In genomic region chr5:53430618-53431252, GRCh38 we compare ENCODE assay signal across 8 cellular contexts. TPM values are rescaled to one million over a fixed set of nuclear protein-coding genes. Genes with fewer than 3 reads are reported as not detected.
DNase-seq lines count a peak whose midpoint lies in the region; ATAC-seq, FAIRE-seq and TF ChIP-seq lines count a peak whose summit lies in the region.

No MANE protein-coding gene starts in this region.

- H3K9me1 ChIP-seq in endothelial cell of umbilical vein (replicated peaks; ENCODE audit: control insufficient read depth, extremely low read depth, insufficient read depth, low read length): no peaks in the 10 kb centered on the region

- H3K4me1 ChIP-seq in endothelial cell of umbilical vein (ENCODE audit: control insufficient read depth, extremely low read depth, insufficient read depth, low read length) (no peaks in the 10 kb centered on the region), osteoblast (ENCODE audit: insufficient read depth, low read length) (peaks cover 38% of the 10 kb centered on the region)

- no peak overlapping the region for H3K4me3 ChIP-seq in GM06990 (replicated peaks; ENCODE audit: low read depth, low read length)
- H3K4me3 ChIP-seq in endothelial cell of umbilical vein (replicated peaks in 1 of 3; ENCODE audit: insufficient read depth in 1 of 3, low read depth in 1 of 3, low read length in 3 of 3): no peak overlapping the region
- H3K4me3 ChIP-seq in osteoblast (ENCODE audit: insufficient read depth, low read length): no peak overlapping the region

- H4K20me1 ChIP-seq in endothelial cell of umbilical vein (replicated peaks; ENCODE audit: control insufficient read depth, extremely low read depth, insufficient read depth, low read length): no peaks in the 10 kb centered on the region
- H4K20me1 ChIP-seq in osteoblast (ENCODE audit: insufficient read depth, low read length): no peaks in the 10 kb centered on the region

- no peaks in the 10 kb centered on the region for H3K79me2 ChIP-seq in endothelial cell of umbilical vein (ENCODE audit: control insufficient read depth, insufficient read depth, low read length)
- no peaks in the 10 kb centered on the region for H3K79me2 ChIP-seq in osteoblast (ENCODE audit: insufficient read depth, low read length)

- H3K27me3 ChIP-seq in GM06990 (replicated peaks; ENCODE audit: control insufficient read depth, insufficient read depth, low read length) (no peaks in the 10 kb centered on the region; the same call in 1 of the 2 replicates), endothelial cell of umbilical vein (ENCODE audit: control insufficient read depth in 2 of 2, insufficient read depth in 2 of 2, low read length in 2 of 2) (no peaks in the 10 kb centered on the region), osteoblast (ENCODE audit: insufficient read depth, low read length) (no peaks in the 10 kb centered on the region)

- no peak for TF ChIP-seq POLR2A in endothelial cell of umbilical vein (IDR thresholded peaks at IDR 0.05; ENCODE audit: low read depth, low read length)

- no peak for DNase-seq in GM06990 (ENCODE audit: extremely low read depth, insufficient read length)
- DNase-seq in NCI-H69 (lab: John Stamatoyannopoulos, UW): peak; percentile 29
- peak; percentile 52 for DNase-seq in endothelial cell of umbilical vein (ENCODE audit: low read depth, low spot score)
- no peak for DNase-seq in osteoblast (ENCODE audit: insufficient read length, low spot score, missing footprints)
- DNase-seq in NCI-H524 (lab: John Stamatoyannopoulos, UW): no peak
- no peak for DNase-seq in GM19240 (ENCODE audit: insufficient read length, low spot score)
- DNase-seq in SHP77 treated with DMSO at 0.1 percent for 48 hours (lab: John Stamatoyannopoulos, UW): no peak

- H3K36me3 ChIP-seq in GM06990 (ENCODE audit: control insufficient read depth, insufficient read depth, low read length) (no peaks in the 10 kb centered on the region), endothelial cell of umbilical vein (ENCODE audit: control insufficient read depth in 2 of 2, extremely low read depth in 1 of 2, insufficient read depth in 2 of 2, low read length in 2 of 2) (no peaks in the 10 kb centered on the region), osteoblast (ENCODE audit: insufficient read depth, low read length) (no peaks in the 10 kb centered on the region)

- H3K4me2 ChIP-seq in endothelial cell of umbilical vein (ENCODE audit: insufficient read depth, low read length): no peak overlapping the region
- no peak overlapping the region for H3K4me2 ChIP-seq in osteoblast (ENCODE audit: insufficient read depth, low read length)

- ATAC-seq in HG03039 (IDR thresholded peaks at IDR 0.05; ENCODE audit: unreplicated experiment): no peak

- CTCF ChIA-PET in endothelial cell of umbilical vein (lab: Charles Lee): interaction anchor here (0.6 to 2.6 kb wide), 56 partner anchors 9 to 926 kb away, joined by 3 to 103 read pairs (median 4); no protein-coding TSS in a partner anchor

- H2AFZ ChIP-seq in endothelial cell of umbilical vein (ENCODE audit: low read depth, low read length) (no peak overlapping the region), osteoblast (ENCODE audit: low read length) (peak overlapping the region; percentile 27)

- peak; percentile 47 for FAIRE-seq in endothelial cell of umbilical vein (lab: Jason Lieb, UNC)

- peak; percentile 20 for TF ChIP-seq CTCF in GM06990 (IDR thresholded peaks at IDR 0.05; ENCODE audit: insufficient read depth, low read length, poor library complexity, severe bottlenecking)
- peak; percentile 31 to 46 for TF ChIP-seq CTCF in endothelial cell of umbilical vein (IDR thresholded peaks at IDR 0.05; ENCODE audit: extremely low read depth in 1 of 2, insufficient read depth in 1 of 2, low read depth in 1 of 2, low read length in 2 of 2)
- peak; percentile 68 for TF ChIP-seq CTCF in osteoblast (IDR thresholded peaks at IDR 0.05; ENCODE audit: extremely low read depth, low read depth, low read length)

- H3K9ac ChIP-seq in endothelial cell of umbilical vein (replicated peaks; ENCODE audit: extremely low read depth, insufficient read depth, low read length): no peak overlapping the region

- intact Hi-C loops in endothelial cell of umbilical vein (cut with micrococcal nuclease): loop anchor here (1.0 kb wide), 3 partner anchors 68 to 260 kb away; no protein-coding TSS in a partner anchor

- POLR2A ChIA-PET in endothelial cell of umbilical vein (lab: Charles Lee): interaction anchor here (0.7 kb wide), 2 partner anchors 796 to 892 kb away, joined by 4 to 5 read pairs; no protein-coding TSS in a partner anchor

- dilution Hi-C loops in endothelial cell of umbilical vein (cut with MboI; ENCODE audit: extremely low pct_ligation_motif_present, low sequenced_read_pairs): no loop called here

- H3K9me3 ChIP-seq in endothelial cell of umbilical vein (replicated peaks; ENCODE audit: control insufficient read depth, insufficient read depth, low read length): no peaks in the 10 kb centered on the region
- no peaks in the 10 kb centered on the region for H3K9me3 ChIP-seq in osteoblast (ENCODE audit: low read depth, low read length)

- no TSS peak for BruUV-seq in endothelial cell of umbilical vein (replicated peaks; lab: Mats Ljungman, UMichigan)

- H3K27ac ChIP-seq in endothelial cell of umbilical vein (ENCODE audit: insufficient read depth, low read depth, low read length): no peak overlapping the region
- H3K27ac ChIP-seq in osteoblast (ENCODE audit: low read depth, low read length): peak overlapping the region; percentile 86

TF ChIP-seq in endothelial cell of umbilical vein, 7 proteins besides CTCF, POLR2A, EP300 and RAD21:
- TF ChIP-seq JUN (IDR thresholded peaks at IDR 0.05; ENCODE audit: borderline replicate concordance, insufficient read depth, insufficient read length, low read depth) (no peak), GATA2 (IDR thresholded peaks at IDR 0.05; ENCODE audit: insufficient read depth, insufficient read length, low read depth, low read length) (peak; percentile 16), FOS (IDR thresholded peaks at IDR 0.05; ENCODE audit: borderline replicate concordance, insufficient read depth, low read length) (no peak), POLR2AphosphoS5 (IDR thresholded peaks at IDR 0.05; ENCODE audit: insufficient read depth, low read depth, low read length) (no peak)

RNA-seq across cellular contexts. Expression of gene FST, which starts 49.7 kb away (rescaled TPM):
- total RNA-seq in endothelial cell of umbilical vein (13.4 and 46.0 TPM in 2 replicates), osteoblast (176 and 215 TPM in 2 replicates)
- 13.7 and 20.8 TPM in 2 replicates for polyA plus RNA-seq in endothelial cell of umbilical vein
- polyA plus RNA-seq in endothelial cell of umbilical vein (2011; cell fraction: cytosol; rRNA removed): 23.3 and 27.4 TPM in 2 replicates
- 23.7 and 27.3 TPM in 2 replicates for polyA plus RNA-seq in endothelial cell of umbilical vein (2011; cell fraction: nucleus; rRNA removed)
- 17.1 and 19.2 TPM in 2 replicates for polyA plus RNA-seq in endothelial cell of umbilical vein (2012)
- polyA minus RNA-seq in endothelial cell of umbilical vein: 9.3 and 16.2 TPM in 2 replicates
- 1.3 TPM for polyA minus RNA-seq in endothelial cell of umbilical vein (2011; cell fraction: cytosol; rRNA and poly(A)+ RNA removed)
- 7.7 and 8.4 TPM in 2 replicates for polyA minus RNA-seq in endothelial cell of umbilical vein (2011; cell fraction: nucleus; rRNA and poly(A)+ RNA removed)

Comparison
In these comparisons a context has a peak if more than half of its experiments do, and no peak if none do; other contexts are left out.
1. DNase-seq: peak in NCI-H69 (single experiment) and endothelial cell of umbilical vein (single experiment); none in GM06990 (single experiment), osteoblast (single experiment), NCI-H524 (0 of 2), GM19240 (single experiment) and SHP77 treated with DMSO at 0.1 percent for 48 hours (single experiment).
2. Peak in every context shown above with its lines, with median percentiles within 50 percentile points of each other: CTCF ChIP-seq.